21 cellular contexts compared by ENCODE assay signal in genomic region chr2:47460766-47461165, GRCh38.
"Had no signal": no experiment of that assay in that cellular context is flagged by ENCODE, and none has a peak within 500 bp of the region (broad histone marks: within the 10 kb centered on the region; RNA-seq: fewer than 3 reads in every experiment).

No MANE protein-coding gene starts in this region.

- H3K4me3 ChIP-seq: ascending aorta, breast epithelium, coronary artery, esophagus squamous epithelium, left lung, lung, sigmoid colon, smooth muscle cell, transverse colon, uterus had no signal

- DNase-seq: activated CD4-positive, alpha-beta T cell treated with anti-CD3 and anti-CD28 coated beads, Interleukin-2, amount 50 U/mL, for 1 hour; activated CD4-positive, CD25-positive, alpha-beta regulatory T cell treated with anti-CD3 and anti-CD28 coated beads, Interleukin-2, amount 50 U/mL, for 72 hours; activated T-cell treated with anti-CD3 and anti-CD28 coated beads, Interleukin-2, amount 50 U/mL, for 1 hour; esophagus squamous epithelium; kidney glomerular epithelial cell; left lung; naive B cell; sigmoid colon; stimulated activated CD4-positive, alpha-beta T cell treated with anti-CD3 and anti-CD28 coated beads, Interleukin-15, amount 100 ng/mL, for 24 hours; stimulated activated CD4-positive, alpha-beta T cell treated with anti-CD3 and anti-CD28 coated beads, Interleukin-2, amount 100 ng/mL, for 48 hours; stimulated activated CD8-positive, alpha-beta memory T cell treated with anti-CD3 and anti-CD28 coated beads, Interleukin-4, amount 100 ng/mL, for 48 hours; stimulated activated naive B cell treated with anti-CD40 and anti-IgM and Interleukin-4, amounts not matched to agents 10 μg/mL and 1 μg/mL and 100 μg/mL, for 72 hours; T1000; transverse colon; uterus had no signal

- ATAC-seq: activated naive CD4-positive, alpha-beta T cell treated with anti-CD3 and anti-CD28 coated beads, Interleukin-2, amount 50 U/mL, for 72 hours; left lung; stimulated activated naive B cell treated with anti-CD40 and anti-IgM and Interleukin-4, amounts not matched to agents 10 μg/mL and 1 μg/mL and 100 μg/mL, for 72 hours had no signal
